Comparison of ENCODE assay signal across 8 cellular contexts in the genomic region with DNA sequence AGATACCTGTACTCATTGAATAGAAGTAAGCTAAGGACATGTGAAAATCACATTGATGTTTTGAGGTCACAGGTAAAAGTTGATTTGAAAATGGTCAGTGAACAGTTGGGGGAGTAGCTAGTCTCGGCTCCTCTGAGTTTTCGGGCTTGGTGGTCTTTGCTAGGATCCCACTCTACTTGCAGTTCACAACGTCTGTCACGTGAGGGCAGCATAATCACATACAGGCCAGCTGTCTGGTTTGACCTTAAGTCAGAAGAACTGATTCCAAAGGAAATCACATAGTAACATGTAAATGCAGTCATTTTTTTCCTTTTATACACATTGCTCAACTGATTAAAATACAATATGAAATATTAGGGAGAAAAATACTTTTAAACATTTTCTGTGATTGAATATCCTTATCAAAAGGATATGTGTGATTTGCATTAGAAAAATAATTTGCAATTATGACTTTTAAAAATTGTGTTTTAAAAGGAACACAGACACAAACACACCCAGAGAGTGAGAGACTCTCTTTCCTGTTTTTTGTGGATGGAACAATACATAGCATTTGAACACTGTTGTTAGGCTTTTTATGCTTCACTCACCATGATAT. TPM values are rescaled to one million over a fixed set of nuclear protein-coding genes. Genes with fewer than 3 reads are reported as not detected.
A peak's percentile ranks its signal among the peaks of the same experiment; 100 is the strongest.
DNase-seq lines count a peak whose midpoint lies in the region; ATAC-seq and TF ChIP-seq lines count a peak whose summit lies in the region.

No MANE protein-coding gene starts in this region.

- no peaks in the 10 kb centered on the region for H3K27me3 ChIP-seq in adipocyte (replicated peaks; ENCODE audit: control insufficient read depth, insufficient read depth, low read length)
- H3K27me3 ChIP-seq in right atrium auricular region = no peaks in the 10 kb centered on the region

- no peaks in the 10 kb centered on the region for H3K9me3 ChIP-seq in adipocyte (ENCODE audit: control insufficient read depth, low read length)
- H3K9me3 ChIP-seq in right atrium auricular region = no peaks in the 10 kb centered on the region

- peak; percentile 96 for TF ChIP-seq RAD21 in Ishikawa (IDR thresholded peaks at IDR 0.05; ENCODE audit: low read depth)

- peak; percentile 58 for DNase-seq in GDM1 (lab: John Stamatoyannopoulos, UW)
- DNase-seq in RPMI8226 = peak; percentile 50
- peak; percentile 83 for DNase-seq in adipocyte (ENCODE audit: low read depth)
- peak; percentile 63 for DNase-seq in right atrium auricular region (ENCODE audit: low spot score)
- peak; percentile 22 for DNase-seq in skeletal muscle cell (ENCODE audit: low read depth)
- DNase-seq in central memory CD4-positive, alpha-beta T cell = no peak

- H3K27ac ChIP-seq in right atrium auricular region = no peak overlapping the region

- TF ChIP-seq CTCF in right atrium auricular region (IDR thresholded peaks at IDR 0.05) = peak; percentile 85 to 87

- H3K4me3 ChIP-seq in adipocyte (ENCODE audit: low read length) (no peak overlapping the region), right atrium auricular region (no peak overlapping the region), skeletal muscle cell (ENCODE audit: low read depth, low read length) (no peak overlapping the region)

- H3K36me3 ChIP-seq in adipocyte (ENCODE audit: control insufficient read depth, insufficient read depth, low read length, severe bottlenecking) (no peaks in the 10 kb centered on the region), right atrium auricular region (no peaks in the 10 kb centered on the region)

- H3K4me1 ChIP-seq in adipocyte (ENCODE audit: control insufficient read depth, insufficient read depth, low read length) (no peaks in the 10 kb centered on the region), right atrium auricular region (no peaks in the 10 kb centered on the region)

- TF ChIP-seq EP300 in Ishikawa (IDR thresholded peaks at IDR 0.05; ENCODE audit: borderline replicate concordance) = no peak

- peak; percentile 86 for ATAC-seq in GM21526 (IDR thresholded peaks at IDR 0.05; ENCODE audit: low FRiP score, unreplicated experiment)

- no peak overlapping the region for H3K9ac ChIP-seq in adipocyte (ENCODE audit: low read length)

TF ChIP-seq in Ishikawa, 13 proteins besides CTCF, POLR2A, EP300 and RAD21:
- TF ChIP-seq TCF12 (IDR thresholded peaks at IDR 0.05; ENCODE audit: low read depth) = no peak
- TF ChIP-seq, protein P1, sequence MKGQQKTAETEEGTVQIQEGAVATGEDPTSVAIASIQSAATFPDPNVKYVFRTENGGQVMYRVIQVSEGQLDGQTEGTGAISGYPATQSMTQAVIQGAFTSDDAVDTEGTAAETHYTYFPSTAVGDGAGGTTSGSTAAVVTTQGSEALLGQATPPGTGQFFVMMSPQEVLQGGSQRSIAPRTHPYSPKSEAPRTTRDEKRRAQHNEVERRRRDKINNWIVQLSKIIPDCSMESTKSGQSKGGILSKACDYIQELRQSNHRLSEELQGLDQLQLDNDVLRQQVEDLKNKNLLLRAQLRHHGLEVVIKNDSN (IDR thresholded peaks at IDR 0.05) = peak; percentile 64

RNA-seq across cellular contexts. Expression of a gene that starts 21.8 kb away (rescaled TPM):
- not detected for total RNA-seq in right atrium auricular region
